ENCODE assay signal across 22 cellular contexts in genomic region chr4:154872198-154872597, GRCh38.
"Had no signal": no experiment of that assay in that cellular context is flagged by ENCODE, and none has a peak within 500 bp of the region (broad histone marks: within the 10 kb centered on the region; RNA-seq: fewer than 3 reads in every experiment).

No MANE protein-coding gene starts in this region.

- H3K27ac ChIP-seq: KMS-11, RWPE1 had no signal

- DNase-seq: IMR-90, MG63, NCI-H1092, NCI-H1105 treated with DMSO at 0.1 percent for 48 hours, NCI-H1417 treated with DMSO at 0.1 percent for 48 hours, NCI-H187, NCI-H2029, NCI-H2081 treated with DMSO at 0.1 percent for 48 hours, NCI-H2171, NCI-H226, NCI-H446, NCI-H510A, NCI-H524 treated with DMSO at 0.1 percent for 48 hours, NCI-H69, NCI-H774, PC-3, SHP77, SK-N-SH, SW 1271, T-cell had no signal

- H3K9me3 ChIP-seq: MG63, SK-N-SH had no signal

- H3K36me3 ChIP-seq: MG63 had no signal

- H3K9ac ChIP-seq: KMS-11, SK-N-SH had no signal

- H3K9me2 ChIP-seq: SK-N-SH had no signal

- H3K27me3 ChIP-seq: MG63 had no signal

- H3K4me3 ChIP-seq: MG63 had no signal

- H3K4me2 ChIP-seq: KMS-11, SK-N-SH had no signal
